9 cellular contexts compared by ENCODE assay signal in the genomic region with DNA sequence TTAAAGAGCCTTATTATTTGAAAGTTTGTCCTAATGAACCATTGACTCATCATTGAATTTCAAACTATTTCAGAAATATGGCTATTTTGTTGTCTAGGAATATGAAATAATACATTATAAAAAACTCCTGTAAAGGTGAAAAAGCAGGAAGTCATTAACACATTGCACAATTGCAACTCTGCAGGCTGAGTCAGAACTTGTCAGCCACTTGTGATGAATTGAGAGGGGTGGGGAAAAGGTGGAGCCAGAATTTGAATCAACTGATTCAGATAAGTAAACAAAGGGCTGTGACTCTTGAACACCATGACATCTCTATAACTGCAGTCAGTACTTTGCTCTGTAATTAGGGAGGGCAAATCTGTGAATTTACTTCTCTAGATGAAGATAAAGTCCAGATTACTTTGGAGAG.
DNase-seq lines count a peak whose midpoint lies in the region; ATAC-seq and TF ChIP-seq lines count a peak whose summit lies in the region.
"Had no signal": no experiment of that assay in that cellular context is flagged by ENCODE, and none has a peak within 500 bp of the region (broad histone marks: within the 10 kb centered on the region; RNA-seq: fewer than 3 reads in every experiment).

No MANE protein-coding gene starts in this region.

- H3K27ac ChIP-seq in OCI-LY3 (ENCODE audit: low read length) = no peak overlapping the region

- no peaks in the 10 kb centered on the region for H4K20me1 ChIP-seq in OCI-LY3 (ENCODE audit: insufficient read depth, low read length)

- peaks cover 5% of the 10 kb centered on the region; the same call in 1 of the 2 replicates for H3K4me1 ChIP-seq in OCI-LY3 (ENCODE audit: low read length)

- H3K9ac ChIP-seq in OCI-LY3 (ENCODE audit: low read length) = no peak overlapping the region

- peak; percentile 18 for DNase-seq in AG08395 (ENCODE audit: low spot score)
- peak; percentile 55 for DNase-seq in glomerular visceral epithelial cell (ENCODE audit: extremely low spot score)
- no peak for DNase-seq in CD1c-positive myeloid dendritic cell (ENCODE audit: extremely low spot score)
- no peak for DNase-seq in KG1 (lab: John Stamatoyannopoulos, UW)
- DNase-seq in NCI-H446 (lab: John Stamatoyannopoulos, UW) = no peak
- DNase-seq: activated T-cell treated with anti-CD3 and anti-CD28 coated beads, Interleukin-2, amount 50 U/mL, for 48 hours had no signal

- no peaks in the 10 kb centered on the region for H3K79me2 ChIP-seq in OCI-LY3 (ENCODE audit: low read length)

- H3K4me3 ChIP-seq in OCI-LY3 (ENCODE audit: low read length) = no peak overlapping the region

- H3K9me3 ChIP-seq in OCI-LY3 (ENCODE audit: insufficient read depth, low read length) = no peaks in the 10 kb centered on the region

- no peak overlapping the region for H3K4me2 ChIP-seq in OCI-LY3 (ENCODE audit: low read length)

- no peaks in the 10 kb centered on the region for H3K27me3 ChIP-seq in OCI-LY3 (ENCODE audit: low read depth, low read length)

- peak overlapping the region; percentile 63 for H2AFZ ChIP-seq in OCI-LY3 (ENCODE audit: low read depth, low read length)

- no peaks in the 10 kb centered on the region for H3K36me3 ChIP-seq in OCI-LY3 (replicated peaks; ENCODE audit: low read depth, low read length)

- no peak for TF ChIP-seq CTCF in OCI-LY3 (IDR thresholded peaks at IDR 0.05; ENCODE audit: low read depth, low read length)

- ATAC-seq in HG03097 (IDR thresholded peaks at IDR 0.05; ENCODE audit: low FRiP score, unreplicated experiment) (peak; percentile 50), GM21447 (IDR thresholded peaks at IDR 0.05; ENCODE audit: unreplicated experiment) (no peak)

Comparison
In these comparisons a context has a peak if more than half of its experiments do, and no peak if none do; other contexts are left out.
1. DNase-seq: peak in AG08395 (single experiment) and glomerular visceral epithelial cell (single experiment); none in CD1c-positive myeloid dendritic cell (single experiment), KG1 (single experiment) and NCI-H446 (0 of 2).